8 cellular contexts compared by ENCODE assay signal in genomic region chr18:35580748-35581534, GRCh38. TPM values are rescaled to one million over a fixed set of nuclear protein-coding genes. Genes with fewer than 3 reads are reported as not detected.
DNase-seq lines count a peak whose midpoint lies in the region; ATAC-seq and TF ChIP-seq lines count a peak whose summit lies in the region.

No MANE protein-coding gene starts in this region.

- H3K79me2 ChIP-seq in parathyroid adenoma, result peaks cover 6% of the 10 kb centered on the region

- H3K9me3 ChIP-seq in CD4-positive, alpha-beta T cell (ENCODE audit: control insufficient read depth, low read length), result no peaks in the 10 kb centered on the region
- no peaks in the 10 kb centered on the region for H3K9me3 ChIP-seq in parathyroid adenoma (ENCODE audit: control insufficient read depth, low read length)

- peak overlapping the region; percentile 63 for H3K4me3 Mint-ChIP-seq in CD4-positive, alpha-beta T cell
- peak overlapping the region; percentile 74 for H3K4me3 Mint-ChIP-seq in activated naive CD8-positive, alpha-beta T cell

- peak overlapping the region; percentile 98 for H2AFZ ChIP-seq in parathyroid adenoma

- peak overlapping the region; percentile 26 for H3K27ac ChIP-seq in CD4-positive, alpha-beta T cell (ENCODE audit: low read depth, low read length)
- peak overlapping the region; percentile 82 for H3K27ac ChIP-seq in parathyroid adenoma
- H3K27ac ChIP-seq in urinary bladder (ENCODE audit: low read depth), result peak overlapping the region; percentile 96

- peaks cover 35% of the 10 kb centered on the region for H3K4me1 Mint-ChIP-seq in CD4-positive, alpha-beta T cell (ENCODE audit: low read depth)
- H3K4me1 Mint-ChIP-seq in activated naive CD8-positive, alpha-beta T cell (ENCODE audit: low read depth), result peaks cover 44% of the 10 kb centered on the region

- peaks cover 2% of the 10 kb centered on the region for H3K9me3 Mint-ChIP-seq in CD4-positive, alpha-beta T cell
- peaks cover 6% of the 10 kb centered on the region for H3K9me3 Mint-ChIP-seq in activated naive CD8-positive, alpha-beta T cell (ENCODE audit: low read depth)

- H3K4me2 ChIP-seq in parathyroid adenoma (ENCODE audit: low read length), result peak overlapping the region; percentile 76

- H3K27ac Mint-ChIP-seq in CD4-positive, alpha-beta T cell, result no peak overlapping the region
- no peak overlapping the region for H3K27ac Mint-ChIP-seq in activated naive CD8-positive, alpha-beta T cell

- peak overlapping the region; percentile 57 for H3K9ac ChIP-seq in parathyroid adenoma

- in situ Hi-C loops in SK-MEL-5 (cut with HindIII; ENCODE audit: low pct_unique_long_range_greater_than_20kb, low sequenced_read_pairs), result no loop called here

- peak overlapping the region; percentile 72 for H3K4me3 ChIP-seq in parathyroid adenoma (ENCODE audit: low read depth, low read length)
- H3K4me3 ChIP-seq in urinary bladder (ENCODE audit: low read depth, low read length), result peak overlapping the region; percentile 92

- no peaks in the 10 kb centered on the region for H3K36me3 ChIP-seq in parathyroid adenoma (ENCODE audit: control insufficient read depth, insufficient read depth, low read length)
- no peaks in the 10 kb centered on the region for H3K36me3 ChIP-seq in urinary bladder (ENCODE audit: insufficient read depth)

- H3K4me1 ChIP-seq in parathyroid adenoma, result peaks cover 6% of the 10 kb centered on the region
- no peaks in the 10 kb centered on the region for H3K4me1 ChIP-seq in urinary bladder (ENCODE audit: insufficient read depth)

- no peak for TF ChIP-seq CTCF in CD4-positive, alpha-beta T cell (IDR thresholded peaks at IDR 0.05)
- TF ChIP-seq CTCF in parathyroid adenoma (IDR thresholded peaks at IDR 0.05), result no peak

- POLR2A ChIA-PET in CD4-positive, alpha-beta T cell (lab: Charles Lee), result interaction anchor here (0.9 to 2.9 kb wide), 4 partner anchors 11 to 341 kb away, joined by 3 to 32 read pairs (median 4); partner anchors contain the start of genes INO80C and ZNF397

- peaks cover 13% of the 10 kb centered on the region for H3K27me3 Mint-ChIP-seq in CD4-positive, alpha-beta T cell
- H3K27me3 Mint-ChIP-seq in activated naive CD8-positive, alpha-beta T cell, result peaks cover 1% of the 10 kb centered on the region

- DNase-seq in CD4-positive, alpha-beta T cell, result peak; percentile 21 to 63 (median 38)
- DNase-seq in SK-MEL-5 (ENCODE audit: low read depth, low spot score) (peak; percentile 54), cardiac septum (ENCODE audit: low spot score) (peak; percentile 83)

- H3K27me3 ChIP-seq in CD4-positive, alpha-beta T cell (ENCODE audit: control insufficient read depth, insufficient read depth, low read length), result no peaks in the 10 kb centered on the region
- H3K27me3 ChIP-seq in parathyroid adenoma (ENCODE audit: control insufficient read depth, insufficient read depth, low read length), result no peaks in the 10 kb centered on the region

- intact Hi-C loops in CD4-positive, alpha-beta T cell (cut with DNase I, micrococcal nuclease), result loop anchor here (1.0 to 10.0 kb wide), 8 partner anchors 36 to 544 kb away; partner anchors contain the start of genes ELP2 (in 1 of the 2), MAPRE2 (in 1 of the 2), RMP24 (in 1 of the 2) and SLC39A6 (in 1 of the 2)
- intact Hi-C loops in cardiac septum (cut with DNase I), result loop anchor here (2.0 to 10.0 kb wide), 4 partner anchors 36 to 546 kb away; partner anchors contain the start of genes ELP2, INO80C and SLC39A6

- H3K36me3 Mint-ChIP-seq in CD4-positive, alpha-beta T cell (ENCODE audit: low read depth), result no peaks in the 10 kb centered on the region
- no peaks in the 10 kb centered on the region for H3K36me3 Mint-ChIP-seq in activated naive CD8-positive, alpha-beta T cell

- CTCF ChIA-PET in CD4-positive, alpha-beta T cell (lab: Charles Lee), result interaction anchor here (0.6 to 1.5 kb wide), 3 partner anchors 35 to 84 kb away, joined by 3 to 5 read pairs (median 5); partner anchors contain the start of gene INO80C

- peak; percentile 75 for ATAC-seq in CD4-positive, alpha-beta T cell (ENCODE audit: poor library complexity)
- peak; percentile 50 for ATAC-seq in GM19328 (IDR thresholded peaks at IDR 0.05; ENCODE audit: unreplicated experiment)
- peak; percentile 42 for ATAC-seq in HG03520 (IDR thresholded peaks at IDR 0.05; ENCODE audit: unreplicated experiment)

- under 1% methylated on average over 92 of the region's 94 CpGs for WGBS in urinary bladder

RNA-seq across cellular contexts. Expression of gene GALNT1, which starts 0.6 kb away (rescaled TPM):
- 10 to 100 TPM; 16.1 to 17.9 TPM for total RNA-seq in CD4-positive, alpha-beta T cell
- 68.8 and 73.2 TPM in 2 replicates for total RNA-seq in SK-MEL-5 (2014; rRNA removed; shearing (Covaris generic))
- polyA plus RNA-seq in SK-MEL-5 (2015; cell fraction: cytosol; rRNA removed), result 32.5 and 47.4 TPM in 2 replicates
- 11.1 and 25.1 TPM in 2 replicates for polyA plus RNA-seq in SK-MEL-5 (2015; cell fraction: nucleus; rRNA removed)
- total RNA-seq in cardiac septum, result 46.6 TPM
- total RNA-seq in urinary bladder, result 127 TPM
- 29.8 TPM for polyA plus RNA-seq in urinary bladder

Comparison
In these comparisons a context has a peak if more than half of its experiments do, and no peak if none do; other contexts are left out.
1. Peak in every context shown above with its lines: DNase-seq, ATAC-seq, H3K4me3 ChIP-seq and H3K27ac ChIP-seq.
2. H3K27ac ChIP-seq: peak in every context shown above with its lines; median percentile 96 in urinary bladder; 82 in parathyroid adenoma; 26 in CD4-positive, alpha-beta T cell.